Comparison of ENCODE assay signal across 14 cellular contexts in the genomic region with DNA sequence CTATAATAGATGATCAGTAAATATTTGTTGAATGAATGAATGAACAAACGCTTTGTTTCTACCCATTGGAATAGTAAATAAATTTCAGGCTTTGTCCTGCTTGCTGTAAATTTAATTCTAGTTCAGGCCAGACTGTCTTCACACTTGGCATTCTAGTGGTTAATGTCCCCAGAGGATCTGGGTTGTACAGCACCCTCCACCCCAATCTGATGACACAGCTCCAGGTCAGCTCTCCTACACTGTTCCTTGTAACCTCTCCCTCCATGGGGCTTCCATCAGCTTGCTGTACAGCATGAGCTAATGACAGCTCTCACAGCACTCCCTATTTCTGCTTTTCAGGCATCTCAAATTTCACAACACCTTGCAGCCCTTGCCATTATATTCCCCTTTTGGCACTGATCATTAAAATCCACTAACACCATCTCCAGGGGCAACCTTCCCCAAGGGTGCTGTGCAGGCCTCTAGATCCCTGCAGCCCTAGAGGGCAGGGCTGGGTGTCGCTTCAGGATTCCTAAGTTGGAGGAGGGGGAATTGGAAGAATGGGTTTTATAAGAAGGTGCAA. TPM values are rescaled to one million over a fixed set of nuclear protein-coding genes. Genes with fewer than 3 reads are reported as not detected.
DNase-seq lines count a peak whose midpoint lies in the region; ATAC-seq and TF ChIP-seq lines count a peak whose summit lies in the region.
"Had no signal": no experiment of that assay in that cellular context is flagged by ENCODE, and none has a peak within 500 bp of the region (broad histone marks: within the 10 kb centered on the region; RNA-seq: fewer than 3 reads in every experiment).

No MANE protein-coding gene starts in this region.

- H3K4me3 ChIP-seq in lower lobe of right lung: no peak overlapping the region
- H3K4me3 ChIP-seq in tibial artery: no peak overlapping the region

- no peak for TF ChIP-seq CTCF in lower lobe of right lung (IDR thresholded peaks at IDR 0.05)
- no peak for TF ChIP-seq CTCF in tibial artery (IDR thresholded peaks at IDR 0.05)

- H3K4me1 ChIP-seq in lower lobe of right lung: peaks cover 14% of the 10 kb centered on the region
- H3K4me1 ChIP-seq in tibial artery: no peaks in the 10 kb centered on the region

- intact Hi-C loops in lower lobe of right lung (cut with DNase I): no loop called here
- intact Hi-C loops in tibial artery (cut with DNase I; ENCODE audit: low total_unique reads): no loop called here

- H3K27ac ChIP-seq in lower lobe of right lung (peak overlapping the region; percentile 82), tibial artery (no peak overlapping the region)

- H3K36me3 ChIP-seq in lower lobe of right lung (no peaks in the 10 kb centered on the region), tibial artery (no peaks in the 10 kb centered on the region)

- H3K27me3 Mint-ChIP-seq in stimulated activated naive CD8-positive, alpha-beta T cell treated with anti-CD3 and anti-CD28 coated beads, Interleukin-15, amount 100 ng/mL, for 72 hours: peaks cover 28% of the 10 kb centered on the region

- ATAC-seq in stimulated activated naive CD8-positive, alpha-beta T cell treated with anti-CD3 and anti-CD28 coated beads, Interleukin-15, amount 100 ng/mL, for 72 hours: peak; percentile 52
- no peak for ATAC-seq in stimulated activated naive CD8-positive, alpha-beta T cell treated with anti-CD3 and anti-CD28 coated beads, Interleukin-15, Interleukin-2, amounts not matched to agents 100 U/mL and 50 U/mL, for 24 hours
- no peak for ATAC-seq in lower lobe of right lung
- ATAC-seq in GM18498 (IDR thresholded peaks at IDR 0.05; ENCODE audit: unreplicated experiment): no peak
- ATAC-seq in GM19397 (IDR thresholded peaks at IDR 0.05; ENCODE audit: unreplicated experiment): no peak
- ATAC-seq: stimulated activated memory B cell treated with anti-CD40 and anti-IgM and Interleukin-4, amounts not matched to agents 10 μg/mL and 1 μg/mL and 100 μg/mL, for 72 hours; T-helper 17 cell had no signal

- H3K27me3 ChIP-seq in lower lobe of right lung (ENCODE audit: low read depth) (no peaks in the 10 kb centered on the region), tibial artery (no peaks in the 10 kb centered on the region)

- DNase-seq in stimulated activated naive CD8-positive, alpha-beta T cell treated with anti-CD3 and anti-CD28 coated beads, Interleukin-15, amount 100 ng/mL, for 72 hours: no peak
- no peak for DNase-seq in stimulated activated naive CD8-positive, alpha-beta T cell treated with anti-CD3 and anti-CD28 coated beads, Interleukin-15, Interleukin-2, amounts not matched to agents 100 U/mL and 50 U/mL, for 24 hours
- peak; percentile 56 for DNase-seq in NCI-H2227 (lab: John Stamatoyannopoulos, UW; ENCODE audit: unreplicated experiment)
- no peak for DNase-seq in lower lobe of right lung
- no peak for DNase-seq in tibial artery
- no peak for DNase-seq in T-helper 1 cell
- DNase-seq: activated gamma-delta T cell treated with Interleukin-2 at 50 U/mL for 16 hours, aorta, Calu3, IMR-90, T-helper 17 cell had no signal

- no peaks in the 10 kb centered on the region for H3K4me1 Mint-ChIP-seq in stimulated activated naive CD8-positive, alpha-beta T cell treated with anti-CD3 and anti-CD28 coated beads, Interleukin-15, amount 100 ng/mL, for 72 hours
- H3K4me1 Mint-ChIP-seq: stimulated activated memory B cell treated with anti-CD40 and anti-IgM and Interleukin-4, amounts not matched to agents 10 μg/mL and 1 μg/mL and 100 μg/mL, for 72 hours; T-helper 17 cell had no signal

- peaks cover 14 to 17% of the 10 kb centered on the region in 2 donors for H3K9me3 Mint-ChIP-seq in stimulated activated naive CD8-positive, alpha-beta T cell treated with anti-CD3 and anti-CD28 coated beads, Interleukin-15, amount 100 ng/mL, for 72 hours

- no peak overlapping the region for H3K4me3 Mint-ChIP-seq in stimulated activated naive CD8-positive, alpha-beta T cell treated with anti-CD3 and anti-CD28 coated beads, Interleukin-15, amount 100 ng/mL, for 72 hours
- H3K4me3 Mint-ChIP-seq: stimulated activated memory B cell treated with anti-CD40 and anti-IgM and Interleukin-4, amounts not matched to agents 10 μg/mL and 1 μg/mL and 100 μg/mL, for 72 hours; T-helper 17 cell had no signal

- H3K27ac Mint-ChIP-seq in stimulated activated naive CD8-positive, alpha-beta T cell treated with anti-CD3 and anti-CD28 coated beads, Interleukin-15, amount 100 ng/mL, for 72 hours: no peak overlapping the region
- H3K27ac Mint-ChIP-seq: stimulated activated memory B cell treated with anti-CD40 and anti-IgM and Interleukin-4, amounts not matched to agents 10 μg/mL and 1 μg/mL and 100 μg/mL, for 72 hours; T-helper 17 cell had no signal

- peaks cover 14% of the 10 kb centered on the region for H3K9me3 ChIP-seq in lower lobe of right lung
- peaks cover 0 to 12% (median 8%) of the 10 kb centered on the region in 3 donors for H3K9me3 ChIP-seq in tibial artery

RNA-seq across cellular contexts. Expression of gene KL, which starts 12.7 kb away (rescaled TPM):
- total RNA-seq in lower lobe of right lung: 14.7 TPM
- total RNA-seq: IMR-90, T-helper 17 cell had no signal
